ENCODE assay signal across 10 cellular contexts in the genomic region with DNA sequence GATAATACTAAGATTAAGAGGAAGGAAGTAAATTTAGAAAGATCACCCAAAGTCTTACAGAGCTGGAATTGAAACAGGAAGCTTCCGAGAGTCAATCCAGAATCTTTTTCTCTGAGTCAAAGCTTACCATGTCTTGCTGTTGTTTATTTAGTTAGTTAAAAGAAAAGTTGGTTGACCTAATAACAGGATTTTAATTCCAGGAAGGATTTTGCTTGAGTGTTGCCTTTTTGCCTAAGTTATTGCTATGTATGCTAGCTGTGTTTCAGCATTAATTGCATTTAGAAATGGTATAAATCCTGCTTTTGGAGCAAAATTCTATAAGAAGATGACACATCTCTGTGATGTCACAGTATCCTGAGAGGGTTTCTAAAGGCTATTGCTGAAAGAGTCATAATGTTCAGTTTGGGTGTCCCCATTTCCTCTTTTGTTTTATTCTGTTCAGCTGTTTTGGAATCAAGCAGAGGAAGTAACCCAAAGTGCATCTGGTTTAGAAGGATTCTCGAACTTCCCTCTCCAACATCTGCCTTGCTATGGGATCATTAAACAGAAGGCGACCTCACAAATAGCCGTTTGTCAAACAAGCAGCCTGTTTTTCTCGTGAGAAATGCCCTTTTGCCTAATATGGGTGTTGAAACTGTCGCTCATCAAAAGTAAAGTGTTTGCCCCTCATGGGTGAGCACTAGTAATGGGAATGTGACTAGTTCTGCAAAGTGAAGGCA.
DNase-seq lines count a peak whose midpoint lies in the region; ATAC-seq and TF ChIP-seq lines count a peak whose summit lies in the region.
"Had no signal": no experiment of that assay in that cellular context is flagged by ENCODE, and none has a peak within 500 bp of the region (broad histone marks: within the 10 kb centered on the region; RNA-seq: fewer than 3 reads in every experiment).

No MANE protein-coding gene starts in this region.

- no peak overlapping the region for H3K4me3 ChIP-seq in astrocyte of the spinal cord (ENCODE audit: low read depth, low read length)

- in situ Hi-C loops in astrocyte of the spinal cord (cut with HindIII; ENCODE audit: low sequenced_read_pairs): no loop called here

- ATAC-seq in activated CD4-positive, CD25-positive, alpha-beta regulatory T cell treated with anti-CD3 and anti-CD28 coated beads, Interleukin-2, amount 50 U/mL, for 24 hours: no peak

- DNase-seq in A172 (ENCODE audit: low spot score): peak; percentile 43
- peak; percentile 40 for DNase-seq in HT1080 (ENCODE audit: low read depth)
- peak; percentile 69 for DNase-seq in astrocyte of the spinal cord (ENCODE audit: low read depth, low spot score)
- peak; percentile 18 for DNase-seq in left kidney (ENCODE audit: low read depth, low spot score)
- no peak for DNase-seq in NCI-H526 (lab: John Stamatoyannopoulos, UW)
- DNase-seq in DMS 273 treated with DMSO at 0.1 percent for 48 hours (lab: John Stamatoyannopoulos, UW): no peak
- no peak for DNase-seq in NCI-H2227 treated with DMSO at 0.1 percent for 48 hours (lab: John Stamatoyannopoulos, UW)
- DNase-seq: activated T-cell treated with anti-CD3 and anti-CD28 coated beads, Interleukin-2, amount 50 U/mL, for 1 hour; posterior cingulate gyrus had no signal

- TF ChIP-seq CTCF in astrocyte of the spinal cord (IDR thresholded peaks at IDR 0.05; ENCODE audit: low read depth, low read length): no peak

Comparison
In these comparisons a context has a peak if more than half of its experiments do, and no peak if none do; other contexts are left out.
1. DNase-seq: peak in A172 (single experiment), HT1080 (single experiment), astrocyte of the spinal cord (single experiment) and left kidney (single experiment); none in NCI-H526 (0 of 2), DMS 273 treated with DMSO at 0.1 percent for 48 hours (single experiment) and NCI-H2227 treated with DMSO at 0.1 percent for 48 hours (single experiment).